In genomic region chr1:185316163-185317033, GRCh38 we compare ENCODE assay signal across 1 cellular context.
A peak's percentile ranks its signal among the peaks of the same experiment; 100 is the strongest.
TF ChIP-seq lines count a peak whose summit lies in the region.

No MANE protein-coding gene starts in this region.

TF ChIP-seq in HepG2, 621 proteins besides CTCF, POLR2A, EP300 and RAD21 (continued from another document and continues in another):
- TF ChIP-seq HBP1 (CRISPR knock-in tag; IDR thresholded peaks at IDR 0.05; ENCODE audit: low read depth) (0 out of 2 replicates have a peak, but pooled peaks have one; percentile 47), SMARCE1 (IDR thresholded peaks at IDR 0.05; ENCODE audit: borderline replicate concordance) (no peak), GTF3A (CRISPR knock-in tag; conservative IDR thresholded peaks at IDR 0.05) (no peak), RXRA (CRISPR knock-in tag; IDR thresholded peaks at IDR 0.05) (no peak; the same call in 1 of the 2 replicates), KDM6A (CRISPR knock-in tag; IDR thresholded peaks at IDR 0.05; ENCODE audit: low read depth) (no peak), RORA (CRISPR knock-in tag; IDR thresholded peaks at IDR 0.05) (no peak), ZNF788 (CRISPR knock-in tag; IDR thresholded peaks at IDR 0.05; ENCODE audit: borderline replicate concordance) (no peak; the same call in 1 of the 2 replicates), NFE2L2 (IDR thresholded peaks at IDR 0.05; ENCODE audit: low read length) (no peak), NR3C1 (CRISPR knock-in tag; IDR thresholded peaks at IDR 0.05) (no peak), JARID2 (CRISPR knock-in tag; IDR thresholded peaks at IDR 0.05; ENCODE audit: insufficient replicate concordance) (no peak), PTBP1 (IDR thresholded peaks at IDR 0.05; ENCODE audit: low read depth, low read length, poor library complexity, severe bottlenecking) (no peak), ZBTB46 (CRISPR knock-in tag; IDR thresholded peaks at IDR 0.05; ENCODE audit: borderline replicate concordance) (peak; percentile 63; the same call in 1 of the 2 replicates), MTF2 (CRISPR knock-in tag; IDR thresholded peaks at IDR 0.05; ENCODE audit: borderline replicate concordance) (no peak), ZNF766 (CRISPR knock-in tag; IDR thresholded peaks at IDR 0.05; ENCODE audit: borderline replicate concordance) (0 out of 2 replicates have a peak, but pooled peaks have one; percentile 4), PRMT3 (CRISPR knock-in tag; IDR thresholded peaks at IDR 0.05; ENCODE audit: borderline replicate concordance, low read depth) (no peak), YEATS4 (CRISPR knock-in tag; IDR thresholded peaks at IDR 0.05; ENCODE audit: borderline replicate concordance) (peak; percentile 56; the same call in 1 of the 2 replicates), NFIC (IDR thresholded peaks at IDR 0.05; ENCODE audit: low read length) (no peak), NR1H2 (CRISPR knock-in tag; IDR thresholded peaks at IDR 0.05; ENCODE audit: borderline replicate concordance, low read depth) (no peak), CCAR2 (optimal IDR thresholded peaks at IDR 0.05; ENCODE audit: low read depth, low read length) (no peak), GMEB2 (CRISPR knock-in tag; IDR thresholded peaks at IDR 0.05; ENCODE audit: low read depth) (no peak), HNRNPLL (IDR thresholded peaks at IDR 0.05; ENCODE audit: low read depth, low read length, poor library complexity, severe bottlenecking) (peak; percentile 57), TAF15 (IDR thresholded peaks at IDR 0.05; ENCODE audit: low read depth, low read length, poor library complexity, severe bottlenecking) (no peak), SIN3B (IDR thresholded peaks at IDR 0.05; ENCODE audit: low read length) (no peak), HDAC2 (CRISPR knock-in tag; IDR thresholded peaks at IDR 0.05) (no peak; the same call in 1 of the 2 replicates), NBN (conservative IDR thresholded peaks at IDR 0.05) (no peak), NR2F2 (IDR thresholded peaks at IDR 0.05; ENCODE audit: borderline replicate concordance, low read depth) (no peak), ZNF652 (CRISPR knock-in tag; IDR thresholded peaks at IDR 0.05; ENCODE audit: borderline replicate concordance, low read depth) (no peak), ZNF782 (CRISPR knock-in tag; IDR thresholded peaks at IDR 0.05; ENCODE audit: borderline replicate concordance) (peak; percentile 30; the same call in 1 of the 2 replicates), ZNF589 (CRISPR knock-in tag; conservative IDR thresholded peaks at IDR 0.05) (no peak), ZNF777 (CRISPR knock-in tag; IDR thresholded peaks at IDR 0.05) (no peak), PHF20 (CRISPR knock-in tag; IDR thresholded peaks at IDR 0.05) (no peak; the same call in 1 of the 2 replicates), SKIL (CRISPR knock-in tag; IDR thresholded peaks at IDR 0.05; ENCODE audit: borderline replicate concordance) (no peak), HOXD1 (CRISPR knock-in tag; IDR thresholded peaks at IDR 0.05) (no peak), ZNF770 (CRISPR knock-in tag; IDR thresholded peaks at IDR 0.05) (no peak), SOX13 (IDR thresholded peaks at IDR 0.05) (no peak), SOX13 (CRISPR knock-in tag; conservative IDR thresholded peaks at IDR 0.05 in 1 of 2, IDR thresholded peaks at IDR 0.05 in 1 of 2) (0 out of 4 replicates have a peak, but pooled peaks of 1 of the 2 experiments have one; percentile 7), SP5 (CRISPR knock-in tag; IDR thresholded peaks at IDR 0.05; ENCODE audit: borderline replicate concordance, low read depth) (no peak), DR1 (CRISPR knock-in tag; IDR thresholded peaks at IDR 0.05) (0 out of 2 replicates have a peak, but pooled peaks have one; percentile 15), DNMT1 (CRISPR knock-in tag; IDR thresholded peaks at IDR 0.05) (no peak), HNF4G (IDR thresholded peaks at IDR 0.05; ENCODE audit: borderline replicate concordance, low read depth, low read length) (no peak), HNF4G (CRISPR knock-in tag; IDR thresholded peaks at IDR 0.05; ENCODE audit: borderline replicate concordance, low read depth) (no peak)
- TF ChIP-seq, protein P1, sequence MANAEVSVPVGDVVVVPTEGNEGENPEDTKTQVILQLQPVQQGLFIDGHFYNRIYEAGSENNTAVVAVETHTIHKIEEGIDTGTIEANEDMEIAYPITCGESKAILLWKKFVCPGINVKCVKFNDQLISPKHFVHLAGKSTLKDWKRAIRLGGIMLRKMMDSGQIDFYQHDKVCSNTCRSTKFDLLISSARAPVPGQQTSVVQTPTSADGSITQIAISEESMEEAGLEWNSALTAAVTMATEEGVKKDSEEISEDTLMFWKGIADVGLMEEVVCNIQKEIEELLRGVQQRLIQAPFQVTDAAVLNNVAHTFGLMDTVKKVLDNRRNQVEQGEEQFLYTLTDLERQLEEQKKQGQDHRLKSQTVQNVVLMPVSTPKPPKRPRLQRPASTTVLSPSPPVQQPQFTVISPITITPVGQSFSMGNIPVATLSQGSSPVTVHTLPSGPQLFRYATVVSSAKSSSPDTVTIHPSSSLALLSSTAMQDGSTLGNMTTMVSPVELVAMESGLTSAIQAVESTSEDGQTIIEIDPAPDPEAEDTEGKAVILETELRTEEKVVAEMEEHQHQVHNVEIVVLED (CRISPR knock-in tag; IDR thresholded peaks at IDR 0.05; ENCODE audit: borderline replicate concordance): no peak; the same call in 1 of the 2 replicates
- TF ChIP-seq, protein P2, sequence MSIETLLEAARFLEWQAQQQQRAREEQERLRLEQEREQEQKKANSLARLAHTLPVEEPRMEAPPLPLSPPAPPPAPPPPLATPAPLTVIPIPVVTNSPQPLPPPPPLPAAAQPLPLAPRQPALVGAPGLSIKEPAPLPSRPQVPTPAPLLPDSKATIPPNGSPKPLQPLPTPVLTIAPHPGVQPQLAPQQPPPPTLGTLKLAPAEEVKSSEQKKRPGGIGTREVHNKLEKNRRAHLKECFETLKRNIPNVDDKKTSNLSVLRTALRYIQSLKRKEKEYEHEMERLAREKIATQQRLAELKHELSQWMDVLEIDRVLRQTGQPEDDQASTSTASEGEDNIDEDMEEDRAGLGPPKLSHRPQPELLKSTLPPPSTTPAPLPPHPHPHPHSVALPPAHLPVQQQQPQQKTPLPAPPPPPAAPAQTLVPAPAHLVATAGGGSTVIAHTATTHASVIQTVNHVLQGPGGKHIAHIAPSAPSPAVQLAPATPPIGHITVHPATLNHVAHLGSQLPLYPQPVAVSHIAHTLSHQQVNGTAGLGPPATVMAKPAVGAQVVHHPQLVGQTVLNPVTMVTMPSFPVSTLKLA (IDR thresholded peaks at IDR 0.05): no peak
- TF ChIP-seq, protein P3, sequence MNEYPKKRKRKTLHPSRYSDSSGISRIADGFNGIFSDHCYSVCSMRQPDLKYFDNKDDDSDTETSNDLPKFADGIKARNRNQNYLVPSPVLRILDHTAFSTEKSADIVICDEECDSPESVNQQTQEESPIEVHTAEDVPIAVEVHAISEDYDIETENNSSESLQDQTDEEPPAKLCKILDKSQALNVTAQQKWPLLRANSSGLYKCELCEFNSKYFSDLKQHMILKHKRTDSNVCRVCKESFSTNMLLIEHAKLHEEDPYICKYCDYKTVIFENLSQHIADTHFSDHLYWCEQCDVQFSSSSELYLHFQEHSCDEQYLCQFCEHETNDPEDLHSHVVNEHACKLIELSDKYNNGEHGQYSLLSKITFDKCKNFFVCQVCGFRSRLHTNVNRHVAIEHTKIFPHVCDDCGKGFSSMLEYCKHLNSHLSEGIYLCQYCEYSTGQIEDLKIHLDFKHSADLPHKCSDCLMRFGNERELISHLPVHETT (CRISPR knock-in tag; conservative IDR thresholded peaks at IDR 0.05): no peak
- TF ChIP-seq, protein P4, sequence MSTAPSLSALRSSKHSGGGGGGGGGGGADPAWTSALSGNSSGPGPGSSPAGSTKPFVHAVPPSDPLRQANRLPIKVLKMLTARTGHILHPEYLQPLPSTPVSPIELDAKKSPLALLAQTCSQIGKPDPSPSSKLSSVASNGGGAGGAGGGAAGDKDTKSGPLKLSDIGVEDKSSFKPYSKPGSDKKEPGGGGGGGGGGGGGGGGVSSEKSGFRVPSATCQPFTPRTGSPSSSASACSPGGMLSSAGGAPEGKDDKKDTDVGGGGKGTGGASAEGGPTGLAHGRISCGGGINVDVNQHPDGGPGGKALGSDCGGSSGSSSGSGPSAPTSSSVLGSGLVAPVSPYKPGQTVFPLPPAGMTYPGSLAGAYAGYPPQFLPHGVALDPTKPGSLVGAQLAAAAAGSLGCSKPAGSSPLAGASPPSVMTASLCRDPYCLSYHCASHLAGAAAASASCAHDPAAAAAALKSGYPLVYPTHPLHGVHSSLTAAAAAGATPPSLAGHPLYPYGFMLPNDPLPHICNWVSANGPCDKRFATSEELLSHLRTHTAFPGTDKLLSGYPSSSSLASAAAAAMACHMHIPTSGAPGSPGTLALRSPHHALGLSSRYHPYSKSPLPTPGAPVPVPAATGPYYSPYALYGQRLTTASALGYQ (CRISPR knock-in tag; IDR thresholded peaks at IDR 0.05): no peak
- TF ChIP-seq, protein P5, sequence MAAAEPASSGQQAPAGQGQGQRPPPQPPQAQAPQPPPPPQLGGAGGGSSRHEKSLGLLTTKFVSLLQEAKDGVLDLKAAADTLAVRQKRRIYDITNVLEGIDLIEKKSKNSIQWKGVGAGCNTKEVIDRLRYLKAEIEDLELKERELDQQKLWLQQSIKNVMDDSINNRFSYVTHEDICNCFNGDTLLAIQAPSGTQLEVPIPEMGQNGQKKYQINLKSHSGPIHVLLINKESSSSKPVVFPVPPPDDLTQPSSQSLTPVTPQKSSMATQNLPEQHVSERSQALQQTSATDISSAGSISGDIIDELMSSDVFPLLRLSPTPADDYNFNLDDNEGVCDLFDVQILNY (CRISPR knock-in tag; conservative IDR thresholded peaks at IDR 0.05): no peak
- TF ChIP-seq, protein P6, sequence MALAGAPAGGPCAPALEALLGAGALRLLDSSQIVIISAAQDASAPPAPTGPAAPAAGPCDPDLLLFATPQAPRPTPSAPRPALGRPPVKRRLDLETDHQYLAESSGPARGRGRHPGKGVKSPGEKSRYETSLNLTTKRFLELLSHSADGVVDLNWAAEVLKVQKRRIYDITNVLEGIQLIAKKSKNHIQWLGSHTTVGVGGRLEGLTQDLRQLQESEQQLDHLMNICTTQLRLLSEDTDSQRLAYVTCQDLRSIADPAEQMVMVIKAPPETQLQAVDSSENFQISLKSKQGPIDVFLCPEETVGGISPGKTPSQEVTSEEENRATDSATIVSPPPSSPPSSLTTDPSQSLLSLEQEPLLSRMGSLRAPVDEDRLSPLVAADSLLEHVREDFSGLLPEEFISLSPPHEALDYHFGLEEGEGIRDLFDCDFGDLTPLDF (CRISPR knock-in tag; IDR thresholded peaks at IDR 0.05): 0 out of 2 replicates have a peak, but pooled peaks have one; percentile 45
